Comparison of ENCODE assay signal across 1 cellular context in the genomic region with DNA sequence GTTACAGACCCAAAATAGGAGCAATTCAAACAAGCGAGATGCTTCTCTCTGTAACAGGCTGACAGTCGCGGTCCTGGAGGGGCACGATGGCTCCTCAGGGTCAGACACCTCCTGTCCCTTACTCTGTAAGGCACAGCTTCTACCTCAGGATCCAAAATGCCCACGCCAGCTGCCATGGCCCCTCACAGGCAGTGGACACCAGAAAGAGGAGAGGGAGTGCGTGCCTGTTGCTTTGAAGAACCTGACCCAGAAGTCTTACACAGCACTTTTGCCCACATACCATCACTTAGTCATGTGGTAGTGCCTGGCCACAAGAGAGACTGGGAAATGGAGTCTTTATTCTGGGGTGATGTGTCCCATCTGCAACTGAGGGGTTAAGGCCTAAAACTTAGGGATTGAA.
TF ChIP-seq lines count a peak whose summit lies in the region.

No MANE protein-coding gene starts in this region.

TF ChIP-seq in WTC11, 78 proteins besides CTCF, POLR2A, EP300 and RAD21 (continued from another document):
- TF ChIP-seq, protein P1, sequence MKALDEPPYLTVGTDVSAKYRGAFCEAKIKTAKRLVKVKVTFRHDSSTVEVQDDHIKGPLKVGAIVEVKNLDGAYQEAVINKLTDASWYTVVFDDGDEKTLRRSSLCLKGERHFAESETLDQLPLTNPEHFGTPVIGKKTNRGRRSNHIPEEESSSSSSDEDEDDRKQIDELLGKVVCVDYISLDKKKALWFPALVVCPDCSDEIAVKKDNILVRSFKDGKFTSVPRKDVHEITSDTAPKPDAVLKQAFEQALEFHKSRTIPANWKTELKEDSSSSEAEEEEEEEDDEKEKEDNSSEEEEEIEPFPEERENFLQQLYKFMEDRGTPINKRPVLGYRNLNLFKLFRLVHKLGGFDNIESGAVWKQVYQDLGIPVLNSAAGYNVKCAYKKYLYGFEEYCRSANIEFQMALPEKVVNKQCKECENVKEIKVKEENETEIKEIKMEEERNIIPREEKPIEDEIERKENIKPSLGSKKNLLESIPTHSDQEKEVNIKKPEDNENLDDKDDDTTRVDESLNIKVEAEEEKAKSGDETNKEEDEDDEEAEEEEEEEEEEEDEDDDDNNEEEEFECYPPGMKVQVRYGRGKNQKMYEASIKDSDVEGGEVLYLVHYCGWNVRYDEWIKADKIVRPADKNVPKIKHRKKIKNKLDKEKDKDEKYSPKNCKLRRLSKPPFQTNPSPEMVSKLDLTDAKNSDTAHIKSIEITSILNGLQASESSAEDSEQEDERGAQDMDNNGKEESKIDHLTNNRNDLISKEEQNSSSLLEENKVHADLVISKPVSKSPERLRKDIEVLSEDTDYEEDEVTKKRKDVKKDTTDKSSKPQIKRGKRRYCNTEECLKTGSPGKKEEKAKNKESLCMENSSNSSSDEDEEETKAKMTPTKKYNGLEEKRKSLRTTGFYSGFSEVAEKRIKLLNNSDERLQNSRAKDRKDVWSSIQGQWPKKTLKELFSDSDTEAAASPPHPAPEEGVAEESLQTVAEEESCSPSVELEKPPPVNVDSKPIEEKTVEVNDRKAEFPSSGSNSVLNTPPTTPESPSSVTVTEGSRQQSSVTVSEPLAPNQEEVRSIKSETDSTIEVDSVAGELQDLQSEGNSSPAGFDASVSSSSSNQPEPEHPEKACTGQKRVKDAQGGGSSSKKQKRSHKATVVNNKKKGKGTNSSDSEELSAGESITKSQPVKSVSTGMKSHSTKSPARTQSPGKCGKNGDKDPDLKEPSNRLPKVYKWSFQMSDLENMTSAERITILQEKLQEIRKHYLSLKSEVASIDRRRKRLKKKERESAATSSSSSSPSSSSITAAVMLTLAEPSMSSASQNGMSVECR (CRISPR knock-in tag; IDR thresholded peaks at IDR 0.05; ENCODE audit: borderline replicate concordance), result no peak
- TF ChIP-seq, protein P2, sequence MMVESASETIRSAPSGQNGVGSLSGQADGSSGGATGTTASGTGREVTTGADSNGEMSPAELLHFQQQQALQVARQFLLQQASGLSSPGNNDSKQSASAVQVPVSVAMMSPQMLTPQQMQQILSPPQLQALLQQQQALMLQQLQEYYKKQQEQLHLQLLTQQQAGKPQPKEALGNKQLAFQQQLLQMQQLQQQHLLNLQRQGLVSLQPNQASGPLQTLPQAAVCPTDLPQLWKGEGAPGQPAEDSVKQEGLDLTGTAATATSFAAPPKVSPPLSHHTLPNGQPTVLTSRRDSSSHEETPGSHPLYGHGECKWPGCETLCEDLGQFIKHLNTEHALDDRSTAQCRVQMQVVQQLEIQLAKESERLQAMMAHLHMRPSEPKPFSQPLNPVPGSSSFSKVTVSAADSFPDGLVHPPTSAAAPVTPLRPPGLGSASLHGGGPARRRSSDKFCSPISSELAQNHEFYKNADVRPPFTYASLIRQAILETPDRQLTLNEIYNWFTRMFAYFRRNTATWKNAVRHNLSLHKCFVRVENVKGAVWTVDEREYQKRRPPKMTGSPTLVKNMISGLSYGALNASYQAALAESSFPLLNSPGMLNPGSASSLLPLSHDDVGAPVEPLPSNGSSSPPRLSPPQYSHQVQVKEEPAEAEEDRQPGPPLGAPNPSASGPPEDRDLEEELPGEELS (CRISPR knock-in tag; IDR thresholded peaks at IDR 0.05), result no peak
- TF ChIP-seq, protein P3, sequence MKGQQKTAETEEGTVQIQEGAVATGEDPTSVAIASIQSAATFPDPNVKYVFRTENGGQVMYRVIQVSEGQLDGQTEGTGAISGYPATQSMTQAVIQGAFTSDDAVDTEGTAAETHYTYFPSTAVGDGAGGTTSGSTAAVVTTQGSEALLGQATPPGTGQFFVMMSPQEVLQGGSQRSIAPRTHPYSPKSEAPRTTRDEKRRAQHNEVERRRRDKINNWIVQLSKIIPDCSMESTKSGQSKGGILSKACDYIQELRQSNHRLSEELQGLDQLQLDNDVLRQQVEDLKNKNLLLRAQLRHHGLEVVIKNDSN (CRISPR knock-in tag; IDR thresholded peaks at IDR 0.05), result peak; percentile 53; the same call in 1 of the 2 replicates
